28 cellular contexts compared by ENCODE assay signal in the genomic region with DNA sequence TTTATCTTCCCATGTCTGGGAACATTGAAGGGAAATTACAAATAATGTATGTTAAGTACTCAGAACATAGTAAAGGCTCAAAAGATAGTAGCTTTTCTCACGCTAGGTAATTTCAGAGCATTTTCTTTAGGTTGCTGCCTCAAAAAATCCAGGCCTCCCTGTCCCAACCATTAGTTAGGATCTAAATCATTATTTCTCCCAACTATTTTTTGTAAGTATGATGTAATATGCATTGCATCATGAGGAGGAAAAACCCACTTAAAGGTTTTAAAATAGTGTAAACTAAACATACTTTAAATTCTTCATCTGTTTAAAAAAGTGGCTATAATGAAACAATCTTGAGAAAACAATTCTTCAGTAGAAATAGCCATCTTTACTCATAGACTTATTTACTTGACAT.
"Had no signal": no experiment of that assay in that cellular context is flagged by ENCODE, and none has a peak within 500 bp of the region (broad histone marks: within the 10 kb centered on the region; RNA-seq: fewer than 3 reads in every experiment).

No MANE protein-coding gene starts in this region.

- H3K9ac ChIP-seq: parathyroid adenoma had no signal

- H3K9me3 Mint-ChIP-seq: activated B cell treated with CpG ODN at 0.5 μM for 24 hours; activated T-cell treated with anti-CD3 and anti-CD28 coated beads, Interleukin-2, amount 50 U/mL, for 4 hours; activated T-helper 2 cell treated with anti-CD3 and anti-CD28 coated beads, Interferon-gamma antibody, Interleukin-2, Interleukin-4, amounts not matched to agents 10 μg/mL and 5 μg/mL and 100 μg/mL, durations not matched to agents 14 hours and 24 hours and 36 hours; central memory CD8-positive, alpha-beta T cell; effector memory CD8-positive, alpha-beta T cell; stimulated activated memory B cell treated with anti-CD40 and anti-IgM and Interleukin-4, amounts not matched to agents 10 μg/mL and 1 μg/mL and 100 μg/mL, for 72 hours had no signal

- H3K4me3 ChIP-seq: breast epithelium, colonic mucosa, dorsolateral prefrontal cortex, esophagus squamous epithelium, lower lobe of right lung, stomach, suprapubic skin, tibial nerve had no signal

- H3K36me3 ChIP-seq: breast epithelium, colonic mucosa, esophagus squamous epithelium, lower lobe of right lung, stomach, suprapubic skin, tibial nerve had no signal

- H3K9me3 ChIP-seq: breast epithelium, colonic mucosa, esophagus squamous epithelium, lower lobe of right lung, suprapubic skin, tibial nerve had no signal

- ATAC-seq: activated CD4-positive, alpha-beta T cell treated with anti-CD3 and anti-CD28 coated beads for 36 hours; activated T-cell treated with anti-CD3 and anti-CD28 coated beads, Interleukin-2, amount 50 U/mL, for 4 hours; effector memory CD8-positive, alpha-beta T cell; foreskin keratinocyte; right cardiac atrium; stimulated activated memory B cell treated with anti-CD40 and anti-IgM and Interleukin-4, amounts not matched to agents 10 μg/mL and 1 μg/mL and 100 μg/mL, for 72 hours; T-helper 17 cell had no signal

- H3K27me3 Mint-ChIP-seq: activated B cell treated with CpG ODN at 0.5 μM for 24 hours; activated CD4-positive, alpha-beta T cell treated with anti-CD3 and anti-CD28 coated beads for 36 hours; activated naive CD8-positive, alpha-beta T cell; central memory CD8-positive, alpha-beta T cell; effector memory CD8-positive, alpha-beta T cell; stimulated activated memory B cell treated with anti-CD40 and anti-IgM and Interleukin-4, amounts not matched to agents 10 μg/mL and 1 μg/mL and 100 μg/mL, for 72 hours; T-helper 17 cell had no signal

- H3K4me1 Mint-ChIP-seq: nephron had no signal

- H2AFZ ChIP-seq: parathyroid adenoma had no signal

- DNase-seq: activated B cell treated with CpG ODN at 0.5 μM for 24 hours; activated CD4-positive, alpha-beta T cell treated with anti-CD3 and anti-CD28 coated beads for 36 hours; activated CD4-positive, alpha-beta T cell treated with anti-CD3 and anti-CD28 coated beads, Interleukin-2, amount 50 U/mL, for 4 hours; activated CD8-positive, alpha-beta memory T cell treated with anti-CD3 and anti-CD28 coated beads, Interleukin-2, amount 50 U/mL, for 48 hours; activated naive CD4-positive, alpha-beta T cell; activated T-cell treated with anti-CD3 and anti-CD28 coated beads, Interleukin-2, amount 50 U/mL, for 4 hours; amniotic stem cell; colonic mucosa; dorsolateral prefrontal cortex; effector memory CD8-positive, alpha-beta T cell; esophagus squamous epithelium; foreskin keratinocyte; kidney; lower lobe of right lung; right cardiac atrium; small intestine; stimulated activated CD4-positive, alpha-beta T cell treated with anti-CD3 and anti-CD28 coated beads, Interleukin-15, amount 100 ng/mL, for 24 hours; stomach; T-helper 17 cell had no signal

- H3K4me1 ChIP-seq: breast epithelium, colonic mucosa, foreskin keratinocyte, lower lobe of right lung, parathyroid adenoma, suprapubic skin had no signal

- H3K27me3 ChIP-seq: breast epithelium, colonic mucosa, dorsolateral prefrontal cortex, esophagus squamous epithelium, foreskin keratinocyte, stomach, suprapubic skin, tibial nerve had no signal

- H3K4me3 Mint-ChIP-seq: activated B cell treated with CpG ODN at 0.5 μM for 24 hours; activated CD4-positive, alpha-beta T cell treated with anti-CD3 and anti-CD28 coated beads for 36 hours; activated naive CD8-positive, alpha-beta T cell; activated T-cell treated with anti-CD3 and anti-CD28 coated beads, Interleukin-2, amount 50 U/mL, for 4 hours; central memory CD8-positive, alpha-beta T cell; effector memory CD8-positive, alpha-beta T cell; nephron; stimulated activated memory B cell treated with anti-CD40 and anti-IgM and Interleukin-4, amounts not matched to agents 10 μg/mL and 1 μg/mL and 100 μg/mL, for 72 hours; T-helper 17 cell had no signal

- H3K27ac ChIP-seq: breast epithelium, colonic mucosa, esophagus squamous epithelium, foreskin keratinocyte, lower lobe of right lung, parathyroid adenoma, stomach, suprapubic skin, tibial nerve had no signal

- H3K27ac Mint-ChIP-seq: activated B cell treated with CpG ODN at 0.5 μM for 24 hours; activated CD4-positive, alpha-beta T cell treated with anti-CD3 and anti-CD28 coated beads for 36 hours; activated T-helper 2 cell treated with anti-CD3 and anti-CD28 coated beads, Interferon-gamma antibody, Interleukin-2, Interleukin-4, amounts not matched to agents 10 μg/mL and 5 μg/mL and 100 μg/mL, durations not matched to agents 14 hours and 24 hours and 36 hours; nephron; stimulated activated memory B cell treated with anti-CD40 and anti-IgM and Interleukin-4, amounts not matched to agents 10 μg/mL and 1 μg/mL and 100 μg/mL, for 72 hours; T-helper 17 cell had no signal
